ENCODE assay signal across 1 cellular context in genomic region chr4:70940134-70940533, GRCh38.
TF ChIP-seq lines count a peak whose summit lies in the region.

No MANE protein-coding gene starts in this region.

TF ChIP-seq in GM23338, 12 proteins besides CTCF, POLR2A, EP300 and RAD21 (continued from another document):
- TF ChIP-seq ZNF462 (CRISPR knock-in tag; IDR thresholded peaks at IDR 0.05) (no peak), STAT1 (IDR thresholded peaks at IDR 0.05; ENCODE audit: unreplicated experiment) (no peak), ZNF114 (CRISPR knock-in tag; IDR thresholded peaks at IDR 0.05) (no peak), EZH2 (IDR thresholded peaks at IDR 0.05; ENCODE audit: low read depth, unreplicated experiment) (no peak), REST (IDR thresholded peaks at IDR 0.05; ENCODE audit: unreplicated experiment) (no peak), POLR2AphosphoS5 (IDR thresholded peaks at IDR 0.05; ENCODE audit: low read depth) (no peak), NANOG (IDR thresholded peaks at IDR 0.05; ENCODE audit: borderline replicate concordance) (no peak), EZH2phosphoT487 (IDR thresholded peaks at IDR 0.05; ENCODE audit: unreplicated experiment) (no peak), JUNB (IDR thresholded peaks at IDR 0.05; ENCODE audit: unreplicated experiment) (no peak)
